Comparison of ENCODE assay signal across 18 cellular contexts in the genomic region with DNA sequence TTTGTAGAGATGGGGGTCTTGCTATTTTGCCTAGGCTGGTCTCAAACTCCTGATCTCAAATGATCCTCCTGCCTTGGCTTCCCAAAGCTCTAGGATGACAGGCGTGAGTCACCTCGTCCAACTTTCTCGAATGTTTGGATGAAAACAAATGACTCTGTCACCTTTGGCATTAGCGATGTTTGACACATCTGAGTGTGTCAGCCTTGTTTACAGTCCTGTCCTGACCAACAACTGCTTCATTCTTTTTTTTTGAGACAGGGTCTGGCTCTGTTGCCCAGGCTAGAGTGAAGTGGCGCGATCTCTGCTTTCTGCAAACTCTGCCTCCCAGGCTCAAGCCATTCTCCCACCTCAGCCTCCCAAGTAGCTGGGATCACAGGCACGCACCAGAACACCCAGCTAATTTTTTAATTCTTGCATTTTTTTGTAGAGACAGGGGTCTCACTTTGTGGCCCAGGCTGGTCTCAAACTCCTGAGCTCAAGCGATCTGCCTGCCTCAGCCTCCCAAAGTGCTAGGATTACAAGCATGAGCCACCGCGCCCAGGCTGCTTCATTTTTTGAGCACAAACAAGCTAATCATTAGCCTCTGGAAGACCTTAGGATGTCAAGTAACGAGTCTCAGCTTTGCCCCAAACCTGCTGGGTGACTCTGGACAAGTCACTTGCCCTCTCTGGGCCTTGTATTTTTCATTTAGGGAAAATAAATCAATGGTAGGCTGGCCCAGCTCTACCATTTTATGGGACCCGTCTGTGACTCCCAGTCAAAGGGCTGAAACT. TPM values are rescaled to one million over a fixed set of nuclear protein-coding genes. Genes with fewer than 3 reads are reported as not detected.
"Had no signal": no experiment of that assay in that cellular context is flagged by ENCODE, and none has a peak within 500 bp of the region (broad histone marks: within the 10 kb centered on the region; RNA-seq: fewer than 3 reads in every experiment).

No MANE protein-coding gene starts in this region.

- DNase-seq: activated CD4-positive, alpha-beta T cell treated with anti-CD3 and anti-CD28 coated beads, Interleukin-2, amount 50 U/mL, for 4 hours; activated gamma-delta T cell treated with Interleukin-2 at 50 U/mL for 16 hours; endodermal cell; head of caudate nucleus; kidney; left lung; occipital lobe; stimulated activated naive CD8-positive, alpha-beta T cell treated with anti-CD3 and anti-CD28 coated beads, Interleukin-15, Interleukin-2, amounts not matched to agents 100 U/mL and 50 U/mL, for 24 hours had no signal

- H3K27ac ChIP-seq: cardiac muscle cell, left lung, right atrium auricular region, skin epidermis, suprapubic skin had no signal

- H3K9me3 ChIP-seq: left lung, right atrium auricular region, suprapubic skin had no signal

- H3K27ac Mint-ChIP-seq: activated naive CD4-positive, alpha-beta T cell treated with anti-CD3 and anti-CD28 coated beads, Interleukin-2, amount 50 U/mL, for 72 hours; endodermal cell had no signal

- H3K4me3 ChIP-seq: cardiac muscle cell, left lung, right atrium auricular region, skin epidermis, suprapubic skin had no signal

- H3K36me3 ChIP-seq: cardiac muscle cell, left lung, right atrium auricular region, suprapubic skin had no signal

- ATAC-seq: activated naive CD4-positive, alpha-beta T cell treated with anti-CD3 and anti-CD28 coated beads, Interleukin-2, amount 50 U/mL, for 72 hours; left lung; stimulated activated naive CD8-positive, alpha-beta T cell treated with anti-CD3 and anti-CD28 coated beads, Interleukin-15, Interleukin-2, amounts not matched to agents 100 U/mL and 50 U/mL, for 24 hours had no signal

- H3K27me3 ChIP-seq: right atrium auricular region had no signal

- H3K9me3 Mint-ChIP-seq: activated naive CD4-positive, alpha-beta T cell treated with anti-CD3 and anti-CD28 coated beads, Interleukin-2, amount 50 U/mL, for 72 hours; endodermal cell had no signal

- H3K4me1 Mint-ChIP-seq: endodermal cell had no signal

- H3K4me1 ChIP-seq: right atrium auricular region, suprapubic skin had no signal

- H3K4me3 Mint-ChIP-seq: endodermal cell had no signal

- H3K36me3 Mint-ChIP-seq: activated naive CD4-positive, alpha-beta T cell treated with anti-CD3 and anti-CD28 coated beads, Interleukin-2, amount 50 U/mL, for 72 hours had no signal

RNA-seq across cellular contexts. Expression of gene MYH11, which starts 7.4 kb away (rescaled TPM):
- total RNA-seq: activated CD8-positive, alpha-beta memory T cell treated with anti-CD3 and anti-CD28 coated beads for 36 hours; epithelial cell of proximal tubule; lung microvascular endothelial cell; T-helper 2 cell treated with Interferon-gamma antibody and Interleukin-4, amounts not matched to agents 100 ng/mL and 5 ng/mL, for 36 hours had no signal
- polyA plus RNA-seq: neural cell had no signal
